Comparison of ENCODE assay signal across 11 cellular contexts in genomic region chr2:20212459-20212870, GRCh38. TPM values are rescaled to one million over a fixed set of nuclear protein-coding genes. Genes with fewer than 3 reads are reported as not detected.
DNase-seq lines count a peak whose midpoint lies in the region; ATAC-seq and TF ChIP-seq lines count a peak whose summit lies in the region.
"Had no signal": no experiment of that assay in that cellular context is flagged by ENCODE, and none has a peak within 500 bp of the region (broad histone marks: within the 10 kb centered on the region; RNA-seq: fewer than 3 reads in every experiment).

No MANE protein-coding gene starts in this region.

- no peaks in the 10 kb centered on the region for H3K36me3 ChIP-seq in upper lobe of left lung

- WGBS in upper lobe of left lung, 2 donors: 32 to 48% methylated on average over 7 to 8 of the region's 11 CpGs

- H3K27ac ChIP-seq in foreskin keratinocyte (peak overlapping the region; percentile 89), upper lobe of left lung (peak overlapping the region; percentile 67 to 82 (median 75))
- H3K27ac ChIP-seq: coronary artery had no signal

- no peak overlapping the region for H3K4me3 ChIP-seq in upper lobe of left lung
- H3K4me3 ChIP-seq: coronary artery had no signal

- no peak overlapping the region for H3K27ac Mint-ChIP-seq in activated CD8-positive, alpha-beta T cell treated with anti-CD3 and anti-CD28 coated beads for 36 hours
- H3K27ac Mint-ChIP-seq in activated CD8-positive, alpha-beta T cell treated with anti-CD3 and anti-CD28 coated beads, Interleukin-2, amount 10 ng/mL, durations not matched to agents 7 days and 5 days: no peak overlapping the region
- H3K27ac Mint-ChIP-seq: activated CD4-positive, alpha-beta memory T cell treated with anti-CD3 and anti-CD28 coated beads, Interleukin-2, amount 10 ng/mL, durations not matched to agents 7 days and 5 days had no signal

- no peak for TF ChIP-seq POLR2A in upper lobe of left lung (IDR thresholded peaks at IDR 0.05)

- intact Hi-C loops in activated CD8-positive, alpha-beta T cell treated with anti-CD3 and anti-CD28 coated beads for 36 hours (cut with micrococcal nuclease): no loop called here

- H3K4me1 ChIP-seq in foreskin keratinocyte (peaks cover 49% of the 10 kb centered on the region), upper lobe of left lung (peaks cover 4 to 54% (median 35%) of the 10 kb centered on the region in 4 donors)

- no peaks in the 10 kb centered on the region for H3K4me1 Mint-ChIP-seq in activated CD8-positive, alpha-beta T cell treated with anti-CD3 and anti-CD28 coated beads for 36 hours (ENCODE audit: low read depth)
- no peaks in the 10 kb centered on the region for H3K4me1 Mint-ChIP-seq in activated CD8-positive, alpha-beta T cell treated with anti-CD3 and anti-CD28 coated beads, Interleukin-2, amount 10 ng/mL, durations not matched to agents 7 days and 5 days (ENCODE audit: low read depth)
- H3K4me1 Mint-ChIP-seq: activated CD4-positive, alpha-beta memory T cell treated with anti-CD3 and anti-CD28 coated beads, Interleukin-2, amount 10 ng/mL, durations not matched to agents 7 days and 5 days had no signal

- TF ChIP-seq EP300 in upper lobe of left lung (IDR thresholded peaks at IDR 0.05): no peak

- POLR2A ChIA-PET in activated CD8-positive, alpha-beta T cell treated with anti-CD3 and anti-CD28 coated beads for 36 hours (lab: Charles Lee): no interaction called here
- POLR2A ChIA-PET in activated CD8-positive, alpha-beta T cell treated with anti-CD3 and anti-CD28 coated beads, Interleukin-2, amount 10 ng/mL, durations not matched to agents 7 days and 5 days (lab: Charles Lee): no interaction called here

- no peaks in the 10 kb centered on the region for H3K27me3 Mint-ChIP-seq in activated CD8-positive, alpha-beta T cell treated with anti-CD3 and anti-CD28 coated beads for 36 hours
- no peaks in the 10 kb centered on the region for H3K27me3 Mint-ChIP-seq in activated CD8-positive, alpha-beta T cell treated with anti-CD3 and anti-CD28 coated beads, Interleukin-2, amount 10 ng/mL, durations not matched to agents 7 days and 5 days (ENCODE audit: low read depth)

- H3K9me3 ChIP-seq in upper lobe of left lung: no peaks in the 10 kb centered on the region

- no peak for TF ChIP-seq CTCF in activated CD8-positive, alpha-beta T cell treated with anti-CD3 and anti-CD28 coated beads for 36 hours (IDR thresholded peaks at IDR 0.05)
- TF ChIP-seq CTCF in foreskin keratinocyte (conservative IDR thresholded peaks at IDR 0.05) (no peak), upper lobe of left lung (IDR thresholded peaks at IDR 0.05) (no peak)

- DNase-seq in activated CD8-positive, alpha-beta T cell treated with anti-CD3 and anti-CD28 coated beads for 36 hours: peak; percentile 5
- DNase-seq in activated CD8-positive, alpha-beta T cell treated with anti-CD3 and anti-CD28 coated beads, Interleukin-2, amount 10 ng/mL, durations not matched to agents 7 days and 5 days: no peak
- DNase-seq in NCI-H2171 treated with DMSO at 0.1 percent for 48 hours (lab: John Stamatoyannopoulos, UW): peak; percentile 91
- peak; percentile 90 to 93 for DNase-seq in foreskin keratinocyte
- DNase-seq in upper lobe of left lung: no peak
- DNase-seq in DMS53 (lab: John Stamatoyannopoulos, UW): no peak
- DNase-seq in activated gamma-delta T cell (lab: John Stamatoyannopoulos, UW): no peak
- DNase-seq in NK-92 (lab: John Stamatoyannopoulos, UW; ENCODE audit: unreplicated experiment): no peak
- DNase-seq: activated CD4-positive, alpha-beta memory T cell treated with anti-CD3 and anti-CD28 coated beads, Interleukin-2, amount 10 ng/mL, durations not matched to agents 7 days and 5 days; NCI-H748 treated with DMSO at 0.1 percent for 48 hours had no signal

- H3K9me3 Mint-ChIP-seq in activated CD8-positive, alpha-beta T cell treated with anti-CD3 and anti-CD28 coated beads for 36 hours: no peaks in the 10 kb centered on the region
- H3K9me3 Mint-ChIP-seq in activated CD8-positive, alpha-beta T cell treated with anti-CD3 and anti-CD28 coated beads, Interleukin-2, amount 10 ng/mL, durations not matched to agents 7 days and 5 days (ENCODE audit: insufficient read depth): no peaks in the 10 kb centered on the region
- H3K9me3 Mint-ChIP-seq: activated CD4-positive, alpha-beta memory T cell treated with anti-CD3 and anti-CD28 coated beads, Interleukin-2, amount 10 ng/mL, durations not matched to agents 7 days and 5 days had no signal

- no peaks in the 10 kb centered on the region for H3K36me3 Mint-ChIP-seq in activated CD8-positive, alpha-beta T cell treated with anti-CD3 and anti-CD28 coated beads for 36 hours (ENCODE audit: low read depth)
- H3K36me3 Mint-ChIP-seq in activated CD8-positive, alpha-beta T cell treated with anti-CD3 and anti-CD28 coated beads, Interleukin-2, amount 10 ng/mL, durations not matched to agents 7 days and 5 days (ENCODE audit: low read depth): no peaks in the 10 kb centered on the region

- no peak overlapping the region for H3K4me3 Mint-ChIP-seq in activated CD8-positive, alpha-beta T cell treated with anti-CD3 and anti-CD28 coated beads for 36 hours
- no peak overlapping the region for H3K4me3 Mint-ChIP-seq in activated CD8-positive, alpha-beta T cell treated with anti-CD3 and anti-CD28 coated beads, Interleukin-2, amount 10 ng/mL, durations not matched to agents 7 days and 5 days
- H3K4me3 Mint-ChIP-seq: activated CD4-positive, alpha-beta memory T cell treated with anti-CD3 and anti-CD28 coated beads, Interleukin-2, amount 10 ng/mL, durations not matched to agents 7 days and 5 days had no signal

- H3K27me3 ChIP-seq in foreskin keratinocyte (no peaks in the 10 kb centered on the region), upper lobe of left lung (no peaks in the 10 kb centered on the region)

- no peak for ATAC-seq in activated CD8-positive, alpha-beta T cell treated with anti-CD3 and anti-CD28 coated beads for 36 hours
- ATAC-seq in activated CD8-positive, alpha-beta T cell treated with anti-CD3 and anti-CD28 coated beads, Interleukin-2, amount 10 ng/mL, durations not matched to agents 7 days and 5 days: no peak
- ATAC-seq in foreskin keratinocyte (peak; percentile 74), upper lobe of left lung (ENCODE audit: low FRiP score in 2 of 2) (no peak)

- CTCF ChIA-PET in activated CD8-positive, alpha-beta T cell treated with anti-CD3 and anti-CD28 coated beads for 36 hours (lab: Charles Lee): no interaction called here
- CTCF ChIA-PET in activated CD8-positive, alpha-beta T cell treated with anti-CD3 and anti-CD28 coated beads, Interleukin-2, amount 10 ng/mL, durations not matched to agents 7 days and 5 days (lab: Charles Lee): no interaction called here

RNA-seq across cellular contexts. Expression of gene SDC1, which starts 12.5 kb away (rescaled TPM):
- total RNA-seq in activated CD8-positive, alpha-beta T cell treated with anti-CD3 and anti-CD28 coated beads for 36 hours: under 1 TPM; 0.11 to 0.14 TPM
- not detected for total RNA-seq in activated CD8-positive, alpha-beta T cell treated with anti-CD3 and anti-CD28 coated beads, Interleukin-2, amount 10 ng/mL, durations not matched to agents 7 days and 5 days
- total RNA-seq in foreskin keratinocyte (1,300 and 1,305 TPM in 2 replicates), upper lobe of left lung (100 to 1,000 TPM in 5 of 6 donors, 10 to 100 TPM in 1; 74.4 to 213 (median 154) TPM)
- 824 and 890 TPM in 2 replicates for polyA plus RNA-seq in foreskin keratinocyte

Comparison
In these comparisons a context has a peak if more than half of its experiments do, and no peak if none do; other contexts are left out.
1. DNase-seq: peak in activated CD8-positive, alpha-beta T cell treated with anti-CD3 and anti-CD28 coated beads for 36 hours (single experiment), NCI-H2171 treated with DMSO at 0.1 percent for 48 hours (single experiment) and foreskin keratinocyte (2 of 2); none in activated CD8-positive, alpha-beta T cell treated with anti-CD3 and anti-CD28 coated beads, Interleukin-2, amount 10 ng/mL, durations not matched to agents 7 days and 5 days (single experiment), upper lobe of left lung (0 of 2), DMS53 (single experiment), activated gamma-delta T cell (single experiment) and NK-92 (single experiment).
2. RNA of gene SDC1, which starts 12.5 kb away (total RNA-seq): 1,300 to 1,305 TPM in foreskin keratinocyte and 74.4 to 213 TPM in upper lobe of left lung; not detected in activated CD8-positive, alpha-beta T cell treated with anti-CD3 and anti-CD28 coated beads, Interleukin-2, amount 10 ng/mL, durations not matched to agents 7 days and 5 days and 0.11 to 0.14 TPM in activated CD8-positive, alpha-beta T cell treated with anti-CD3 and anti-CD28 coated beads for 36 hours; every median in the first group is over 10 times any median in the second.